26 cellular contexts compared by ENCODE assay signal in genomic region chr16:5581428-5581827, GRCh38.
DNase-seq lines count a peak whose midpoint lies in the region; ATAC-seq, FAIRE-seq and TF ChIP-seq lines count a peak whose summit lies in the region.
"Had no signal": no experiment of that assay in that cellular context is flagged by ENCODE, and none has a peak within 500 bp of the region (broad histone marks: within the 10 kb centered on the region; RNA-seq: fewer than 3 reads in every experiment).

No MANE protein-coding gene starts in this region.

- DNase-seq in A673 (ENCODE audit: low spot score) (no peak), GM23338 (ENCODE audit: low spot score) (no peak), bronchial epithelial cell (ENCODE audit: low read depth) (no peak), nephron progenitor cell (no peak), HUDEP-2 (lab: John Stamatoyannopoulos, UW; ENCODE audit: unreplicated experiment in 76 of 76) (no peak), Right ventricle myocardium superior (no peak)
- no peak for DNase-seq in activated CD8-positive, alpha-beta memory T cell treated with anti-CD3 and anti-CD28 coated beads, Interleukin-2, amount 50 U/mL, for 48 hours
- DNase-seq: ACHN; AML-193; Caco-2; CD4-positive, CD25-positive, alpha-beta regulatory T cell; CD8-positive, alpha-beta T cell; DMS79; EL; GDM1; GM23248; HFFc6 had no signal

- TF ChIP-seq CTCF in A673 (conservative IDR thresholded peaks at IDR 0.05; ENCODE audit: low read depth, low read length) (no peak), GM23338 (conservative IDR thresholded peaks at IDR 0.05; ENCODE audit: low read depth in 2 of 2) (no peak), bronchial epithelial cell (IDR thresholded peaks at IDR 0.05; ENCODE audit: insufficient read depth, low read length, severe bottlenecking) (no peak), nephron progenitor cell (IDR thresholded peaks at IDR 0.05) (no peak)

- intact Hi-C loops in A673 (cut with micrococcal nuclease; ENCODE audit: unreplicated experiment) (no loop called here), Right ventricle myocardium superior (cut with DNase I) (no loop called here)

- peaks cover 31% of the 10 kb centered on the region for H3K4me1 ChIP-seq in A673 (ENCODE audit: insufficient read depth, low read length, poor library complexity, severe bottlenecking)
- no peaks in the 10 kb centered on the region for H3K4me1 ChIP-seq in GM23338 (ENCODE audit: insufficient read depth)
- H3K4me1 ChIP-seq: Caco-2, HAP-1 had no signal

- no peaks in the 10 kb centered on the region for H3K9me2 ChIP-seq in GM23338 (ENCODE audit: insufficient read depth)

- H2AFZ ChIP-seq in GM23338: no peak overlapping the region
- H2AFZ ChIP-seq: GM23248 had no signal

- FAIRE-seq in bronchial epithelial cell (lab: Jason Lieb, UNC): peak; percentile 43
- FAIRE-seq: A204.1, GM12878, GM19239, H54 had no signal

- ATAC-seq in GM23338 (no peak), HG02642 (IDR thresholded peaks at IDR 0.05; ENCODE audit: poor library complexity, unreplicated experiment) (no peak), Right ventricle myocardium superior (ENCODE audit: poor library complexity) (no peak)
- ATAC-seq: CD8-positive, alpha-beta T cell; GM12878 had no signal

- POLR2A ChIA-PET in A673 (lab: Charles Lee; ENCODE audit: low non-redundant PET): no interaction called here

- CTCF ChIA-PET in A673 (lab: Charles Lee): no interaction called here

- H3K36me3 ChIP-seq in A673 (ENCODE audit: insufficient read depth, low read length, poor library complexity, severe bottlenecking) (no peaks in the 10 kb centered on the region), GM23338 (ENCODE audit: insufficient read depth) (no peaks in the 10 kb centered on the region), bronchial epithelial cell (ENCODE audit: control insufficient read depth, insufficient read depth, low read length) (no peaks in the 10 kb centered on the region)
- H3K36me3 ChIP-seq: BE2C, HAP-1 had no signal

- H3K79me2 ChIP-seq in GM23338 (replicated peaks; ENCODE audit: insufficient read depth): no peaks in the 10 kb centered on the region

- H3K27me3 Mint-ChIP-seq in GM23338 (ENCODE audit: insufficient read depth, low read depth, poor library complexity): peaks cover 1% of the 10 kb centered on the region
- peaks cover 13% of the 10 kb centered on the region for H3K27me3 Mint-ChIP-seq in nephron progenitor cell (ENCODE audit: low read depth, poor library complexity)
- H3K27me3 Mint-ChIP-seq: CD4-positive, CD25-positive, alpha-beta regulatory T cell had no signal

- H3K36me3 Mint-ChIP-seq in GM23338 (ENCODE audit: low read depth): no peaks in the 10 kb centered on the region
- H3K36me3 Mint-ChIP-seq in nephron progenitor cell (ENCODE audit: low read depth): no peaks in the 10 kb centered on the region
- H3K36me3 Mint-ChIP-seq: CD4-positive, CD25-positive, alpha-beta regulatory T cell; CD8-positive, alpha-beta T cell had no signal

- H3K4me3 Mint-ChIP-seq in GM23338 (no peak overlapping the region), nephron progenitor cell (no peak overlapping the region)
- H3K4me3 Mint-ChIP-seq: CD4-positive, CD25-positive, alpha-beta regulatory T cell; CD8-positive, alpha-beta T cell; HFFc6 had no signal

- H3K9me3 Mint-ChIP-seq in GM23338: no peaks in the 10 kb centered on the region
- H3K9me3 Mint-ChIP-seq in nephron progenitor cell: no peaks in the 10 kb centered on the region
- H3K9me3 Mint-ChIP-seq: CD8-positive, alpha-beta T cell had no signal

- H3K27me3 ChIP-seq in A673 (replicated peaks; ENCODE audit: insufficient read depth, low read depth, low read length, poor library complexity) (no peaks in the 10 kb centered on the region), GM23338 (ENCODE audit: insufficient read depth) (no peaks in the 10 kb centered on the region), bronchial epithelial cell (ENCODE audit: control insufficient read depth, insufficient read depth, low read length) (no peaks in the 10 kb centered on the region)
- H3K27me3 ChIP-seq: BE2C had no signal

- peak overlapping the region; percentile 33; the same call in 1 of the 2 replicates for H3K27ac Mint-ChIP-seq in GM23338
- peak overlapping the region; percentile 7 for H3K27ac Mint-ChIP-seq in nephron progenitor cell
- H3K27ac Mint-ChIP-seq: CD4-positive, CD25-positive, alpha-beta regulatory T cell; CD8-positive, alpha-beta T cell; HFFc6 had no signal

- H3K27ac ChIP-seq in A673 (ENCODE audit: low read depth, low read length, poor library complexity, severe bottlenecking) (peak overlapping the region; percentile 70), GM23338 (ENCODE audit: low read depth) (no peak overlapping the region)
- H3K27ac ChIP-seq: 22Rv1, C4-2B, GM23248 had no signal

- BruUV-seq in A673 (replicated peaks; lab: Mats Ljungman, UMichigan): no TSS peak

- H3F3A ChIP-seq in GM23338 (replicated peaks; ENCODE audit: low read depth): no peaks in the 10 kb centered on the region

- H3K4me2 ChIP-seq in GM23338: no peak overlapping the region

- no peaks in the 10 kb centered on the region for H4K20me1 ChIP-seq in GM23338 (replicated peaks; ENCODE audit: insufficient read depth)

- H3K9me3 ChIP-seq in A673 (ENCODE audit: low read depth, low read length, poor library complexity, severe bottlenecking): no peaks in the 10 kb centered on the region
- H3K9me3 ChIP-seq: BE2C, Caco-2, HAP-1 had no signal

- H3K4me3 ChIP-seq in A673 (ENCODE audit: low read depth, low read length, poor library complexity, severe bottlenecking): no peak overlapping the region
- no peak overlapping the region for H3K4me3 ChIP-seq in GM23338
- H3K4me3 ChIP-seq in bronchial epithelial cell (ENCODE audit: low read depth, low read length): no peak overlapping the region
- H3K4me3 ChIP-seq: GM12878, GM23248, HAP-1 had no signal

- H3K4me1 Mint-ChIP-seq in GM23338 (peaks cover 14% of the 10 kb centered on the region), nephron progenitor cell (peaks cover 12% of the 10 kb centered on the region)
- H3K4me1 Mint-ChIP-seq: CD4-positive, CD25-positive, alpha-beta regulatory T cell had no signal

TF ChIP-seq in GM23338, 12 proteins besides CTCF, POLR2A, EP300 and RAD21:
- TF ChIP-seq STAT1 (IDR thresholded peaks at IDR 0.05; ENCODE audit: unreplicated experiment): no peak
